Comparison of ENCODE assay signal across 8 cellular contexts in the genomic region with DNA sequence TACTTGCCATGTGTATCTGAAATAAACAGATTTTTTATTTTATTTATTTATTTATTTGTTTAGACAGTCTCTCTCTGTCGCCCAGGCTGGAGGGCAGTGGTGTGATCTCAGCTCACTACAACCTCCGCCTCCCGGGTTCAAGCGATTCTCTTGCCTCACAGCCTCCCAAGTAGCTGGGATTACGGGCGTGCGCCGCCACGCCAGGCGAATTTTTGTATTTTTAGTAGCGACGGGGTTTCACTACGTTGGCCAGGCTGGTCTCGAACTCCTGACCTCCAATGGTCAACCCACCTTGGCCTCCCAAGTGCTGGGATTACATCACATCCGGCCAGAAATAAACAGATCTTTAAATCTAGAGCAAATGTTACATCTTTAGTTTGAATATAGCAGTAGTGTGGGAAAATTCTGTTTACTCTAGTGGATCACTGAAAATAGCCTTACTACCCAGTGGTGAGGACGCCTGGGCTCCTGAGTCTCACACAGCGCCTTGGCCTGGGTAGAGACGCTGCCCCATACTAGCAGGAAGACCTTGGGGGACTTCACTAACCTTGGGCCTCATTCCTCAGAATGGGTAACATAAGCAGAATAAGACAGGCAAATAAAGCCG. TPM values are rescaled to one million over a fixed set of nuclear protein-coding genes. Genes with fewer than 3 reads are reported as not detected.
DNase-seq lines count a peak whose midpoint lies in the region; ATAC-seq, FAIRE-seq and TF ChIP-seq lines count a peak whose summit lies in the region.

No MANE protein-coding gene starts in this region.

- no peaks in the 10 kb centered on the region for H3K9me3 ChIP-seq in cardiac muscle cell (ENCODE audit: low read depth)

- DNase-seq in cardiac muscle cell (ENCODE audit: low read depth in 1 of 2, low spot score in 1 of 2) (peak in 1 of 2 donors; percentile 25), Right ventricle myocardium inferior (ENCODE audit: missing footprints) (no peak), SW 1271 (lab: John Stamatoyannopoulos, UW) (peak; percentile 13 to 47), left lobe of liver (ENCODE audit: low spot score) (no peak), NCI-H748 treated with DMSO at 0.1 percent for 48 hours (lab: John Stamatoyannopoulos, UW) (no peak), GM12892 (ENCODE audit: insufficient read length) (no peak)
- DNase-seq in effector memory CD8-positive, alpha-beta T cell = no peak
- no peak for DNase-seq in natural killer cell treated with Interleukin-12 subunit alpha and Interleukin-12 subunit beta and Interleukin-15 and Interleukin-18, amount 100 ng/mL, for 72 hours (ENCODE audit: low spot score)

- H3K9me3 Mint-ChIP-seq in effector memory CD8-positive, alpha-beta T cell = no peaks in the 10 kb centered on the region
- no peaks in the 10 kb centered on the region for H3K9me3 Mint-ChIP-seq in natural killer cell treated with Interleukin-12 subunit alpha and Interleukin-12 subunit beta and Interleukin-15 and Interleukin-18, amount 100 ng/mL, for 72 hours

- peaks cover 29 to 55% of the 10 kb centered on the region in 2 donors for H3K4me1 Mint-ChIP-seq in effector memory CD8-positive, alpha-beta T cell (ENCODE audit: low read depth in 2 of 2)
- H3K4me1 Mint-ChIP-seq in natural killer cell treated with Interleukin-12 subunit alpha and Interleukin-12 subunit beta and Interleukin-15 and Interleukin-18, amount 100 ng/mL, for 72 hours (ENCODE audit: low read depth in 2 of 2) = peaks cover 34 to 43% of the 10 kb centered on the region in 2 donors

- TF ChIP-seq POLR2A in GM12892 (IDR thresholded peaks at IDR 0.05; ENCODE audit: low read depth, low read length) = no peak

- peak overlapping the region; percentile 99 for H3K27ac Mint-ChIP-seq in effector memory CD8-positive, alpha-beta T cell
- H3K27ac Mint-ChIP-seq in natural killer cell treated with Interleukin-12 subunit alpha and Interleukin-12 subunit beta and Interleukin-15 and Interleukin-18, amount 100 ng/mL, for 72 hours = peak overlapping the region; percentile 94 to 99

- H3K4me1 ChIP-seq in cardiac muscle cell (ENCODE audit: low read depth) = peaks cover 20% of the 10 kb centered on the region

- peak overlapping the region; percentile 65 for H3K4me3 ChIP-seq in cardiac muscle cell

- no peak for ATAC-seq in Right ventricle myocardium inferior
- ATAC-seq in effector memory CD8-positive, alpha-beta T cell (replicated peaks) = no peak
- ATAC-seq in natural killer cell treated with Interleukin-12 subunit alpha and Interleukin-12 subunit beta and Interleukin-15 and Interleukin-18, amount 100 ng/mL, for 72 hours = no peak
- ATAC-seq in left lobe of liver = no peak

- intact Hi-C loops in Right ventricle myocardium inferior (cut with DNase I) = loop anchor here (5.0 kb wide), 1 partner anchor 46 kb away; a partner anchor contains a TSS

- H3K27me3 Mint-ChIP-seq in effector memory CD8-positive, alpha-beta T cell = no peaks in the 10 kb centered on the region
- no peaks in the 10 kb centered on the region for H3K27me3 Mint-ChIP-seq in natural killer cell treated with Interleukin-12 subunit alpha and Interleukin-12 subunit beta and Interleukin-15 and Interleukin-18, amount 100 ng/mL, for 72 hours

- peak overlapping the region; percentile 97 for H3K27ac ChIP-seq in cardiac muscle cell

- H3K36me3 ChIP-seq in cardiac muscle cell = peaks cover 16% of the 10 kb centered on the region

- TF ChIP-seq CTCF in cardiac muscle cell (IDR thresholded peaks at IDR 0.05; ENCODE audit: low read depth, low read length) = no peak

- no peak for FAIRE-seq in GM12892 (lab: Jason Lieb, UNC)

- H3K27me3 ChIP-seq in cardiac muscle cell = no peaks in the 10 kb centered on the region

- H3K4me3 Mint-ChIP-seq in effector memory CD8-positive, alpha-beta T cell = peak overlapping the region; percentile 95 to 99
- H3K4me3 Mint-ChIP-seq in natural killer cell treated with Interleukin-12 subunit alpha and Interleukin-12 subunit beta and Interleukin-15 and Interleukin-18, amount 100 ng/mL, for 72 hours = peak overlapping the region; percentile 91

- H3K36me3 Mint-ChIP-seq in effector memory CD8-positive, alpha-beta T cell (ENCODE audit: insufficient read depth) = peaks cover 66% of the 10 kb centered on the region
- peaks cover 23% of the 10 kb centered on the region for H3K36me3 Mint-ChIP-seq in natural killer cell treated with Interleukin-12 subunit alpha and Interleukin-12 subunit beta and Interleukin-15 and Interleukin-18, amount 100 ng/mL, for 72 hours

RNA-seq across cellular contexts. Expression of a gene that starts 0.7 kb away (rescaled TPM):
- 71.7 and 129 TPM in 2 replicates for total RNA-seq in cardiac muscle cell
- polyA plus RNA-seq in cardiac muscle cell = 53.7 and 64.8 TPM in 2 replicates
- 42.7 TPM for total RNA-seq in Right ventricle myocardium inferior
- 100 to 1,000 TPM; 127 to 163 TPM for total RNA-seq in natural killer cell treated with Interleukin-12 subunit alpha and Interleukin-12 subunit beta and Interleukin-15 and Interleukin-18, amount 100 ng/mL, for 72 hours
- total RNA-seq in left lobe of liver = 31.7 TPM
- polyA plus RNA-seq in GM12892 (2012; ENCODE audit: missing spikeins) = 82.7 TPM

RNA-seq across cellular contexts. Expression of a gene that starts 1.6 kb away (rescaled TPM):
- 88.0 and 161 TPM in 2 replicates for total RNA-seq in cardiac muscle cell
- 314 and 389 TPM in 2 replicates for polyA plus RNA-seq in cardiac muscle cell
- 136 TPM for total RNA-seq in Right ventricle myocardium inferior
- total RNA-seq in natural killer cell treated with Interleukin-12 subunit alpha and Interleukin-12 subunit beta and Interleukin-15 and Interleukin-18, amount 100 ng/mL, for 72 hours = 100 to 1,000 TPM; 307 to 362 TPM
- total RNA-seq in left lobe of liver = 94.6 TPM
- polyA plus RNA-seq in GM12892 (2012; ENCODE audit: missing spikeins) = 144 TPM

RNA-seq across cellular contexts. Expression of a gene that starts 47.3 kb away (rescaled TPM):
- 25.2 TPM in 2 replicates for total RNA-seq in cardiac muscle cell
- 34.9 and 38.5 TPM in 2 replicates for polyA plus RNA-seq in cardiac muscle cell
- total RNA-seq in Right ventricle myocardium inferior = 6.6 TPM
- 10 to 100 TPM; 20.3 to 38.7 TPM for total RNA-seq in natural killer cell treated with Interleukin-12 subunit alpha and Interleukin-12 subunit beta and Interleukin-15 and Interleukin-18, amount 100 ng/mL, for 72 hours
- 6.2 TPM for total RNA-seq in left lobe of liver
- polyA plus RNA-seq in GM12892 (2012; ENCODE audit: missing spikeins) = 50.5 TPM

RNA-seq across cellular contexts. Expression of a gene that starts 49.7 kb away (rescaled TPM):
- total RNA-seq in cardiac muscle cell = 1.8 and 2.3 TPM in 2 replicates
- 4.8 and 6.6 TPM in 2 replicates for polyA plus RNA-seq in cardiac muscle cell
- total RNA-seq in Right ventricle myocardium inferior = 7.6 TPM
- under 1 TPM; 0.52 to 0.86 TPM for total RNA-seq in natural killer cell treated with Interleukin-12 subunit alpha and Interleukin-12 subunit beta and Interleukin-15 and Interleukin-18, amount 100 ng/mL, for 72 hours
- total RNA-seq in left lobe of liver = 2.3 TPM
- 1.00 TPM for polyA plus RNA-seq in GM12892 (2012; ENCODE audit: missing spikeins)

Comparison
In these comparisons a context has a peak if more than half of its experiments do, and no peak if none do; other contexts are left out.
1. DNase-seq: peak in SW 1271 (2 of 2); none in Right ventricle myocardium inferior (single experiment), effector memory CD8-positive, alpha-beta T cell (0 of 3), natural killer cell treated with Interleukin-12 subunit alpha and Interleukin-12 subunit beta and Interleukin-15 and Interleukin-18, amount 100 ng/mL, for 72 hours (single experiment), left lobe of liver (single experiment), NCI-H748 treated with DMSO at 0.1 percent for 48 hours (single experiment) and GM12892 (single experiment).